ENCODE assay signal across 8 cellular contexts in genomic region chr2:12555012-12555645, GRCh38.
DNase-seq lines count a peak whose midpoint lies in the region; ATAC-seq and TF ChIP-seq lines count a peak whose summit lies in the region.

No MANE protein-coding gene starts in this region.

- H3K4me2 ChIP-seq in hepatocyte, result no peak overlapping the region

- intact Hi-C loops in CD4-positive, alpha-beta T cell (cut with DNase I, micrococcal nuclease), result no loop called here

- peaks cover 3% of the 10 kb centered on the region for H3K9me3 Mint-ChIP-seq in CD4-positive, alpha-beta T cell
- H3K9me3 Mint-ChIP-seq in activated CD4-positive, alpha-beta memory T cell treated with anti-CD3 and anti-CD28 coated beads, Interleukin-2, amount 10 ng/mL, durations not matched to agents 7 days and 5 days, result peaks cover 2% of the 10 kb centered on the region

- peaks cover 58% of the 10 kb centered on the region for H3K4me1 Mint-ChIP-seq in CD4-positive, alpha-beta T cell (ENCODE audit: low read depth)
- H3K4me1 Mint-ChIP-seq in activated CD4-positive, alpha-beta memory T cell treated with anti-CD3 and anti-CD28 coated beads, Interleukin-2, amount 10 ng/mL, durations not matched to agents 7 days and 5 days, result peaks cover 32% of the 10 kb centered on the region

- H3K36me3 Mint-ChIP-seq in CD4-positive, alpha-beta T cell (ENCODE audit: low read depth), result no peaks in the 10 kb centered on the region
- H3K36me3 Mint-ChIP-seq in activated CD4-positive, alpha-beta memory T cell treated with anti-CD3 and anti-CD28 coated beads, Interleukin-2, amount 10 ng/mL, durations not matched to agents 7 days and 5 days (ENCODE audit: low read depth), result no peaks in the 10 kb centered on the region

- peak overlapping the region; percentile 42 for H3K27ac ChIP-seq in CD4-positive, alpha-beta T cell (ENCODE audit: low read depth, low read length)
- H3K27ac ChIP-seq in hepatocyte, result peak overlapping the region; percentile 41
- H3K27ac ChIP-seq in thymus (ENCODE audit: low read depth), result peak overlapping the region; percentile 60

- H2AFZ ChIP-seq in hepatocyte, result no peak overlapping the region

- H3K4me1 ChIP-seq in hepatocyte (ENCODE audit: insufficient read depth) (peaks cover 12% of the 10 kb centered on the region), thymus (ENCODE audit: control insufficient read depth, insufficient read depth, low read length) (no peaks in the 10 kb centered on the region)

- peak in 2 of 10 experiments; percentile 8 to 12 for DNase-seq in CD4-positive, alpha-beta T cell
- peak; percentile 20 for DNase-seq in activated CD4-positive, alpha-beta memory T cell treated with anti-CD3 and anti-CD28 coated beads, Interleukin-2, amount 10 ng/mL, durations not matched to agents 7 days and 5 days
- peak; percentile 16 for DNase-seq in hepatocyte (ENCODE audit: low spot score)
- DNase-seq in NCI-H1092 (lab: John Stamatoyannopoulos, UW), result no peak
- no peak for DNase-seq in NCI-H510A treated with DMSO at 0.1 percent for 48 hours (lab: John Stamatoyannopoulos, UW)

- no peaks in the 10 kb centered on the region for H3K36me3 ChIP-seq in hepatocyte (replicated peaks; ENCODE audit: insufficient read depth, low read depth)
- no peaks in the 10 kb centered on the region for H3K36me3 ChIP-seq in thymus (ENCODE audit: control insufficient read depth, insufficient read depth)

- no peaks in the 10 kb centered on the region for H3K79me2 ChIP-seq in hepatocyte

- H3K4me3 Mint-ChIP-seq in CD4-positive, alpha-beta T cell, result no peak overlapping the region
- H3K4me3 Mint-ChIP-seq in activated CD4-positive, alpha-beta memory T cell treated with anti-CD3 and anti-CD28 coated beads, Interleukin-2, amount 10 ng/mL, durations not matched to agents 7 days and 5 days, result no peak overlapping the region

- H4K20me1 ChIP-seq in hepatocyte (ENCODE audit: insufficient read depth, poor library complexity, severe bottlenecking), result no peaks in the 10 kb centered on the region

- H3K4me3 ChIP-seq in hepatocyte (no peak overlapping the region), thymus (ENCODE audit: low read length) (no peak overlapping the region)

- TF ChIP-seq CTCF in CD4-positive, alpha-beta T cell (IDR thresholded peaks at IDR 0.05), result no peak
- TF ChIP-seq CTCF in hepatocyte (IDR thresholded peaks at IDR 0.05; ENCODE audit: poor library complexity), result no peak

- H3K27me3 Mint-ChIP-seq in CD4-positive, alpha-beta T cell, result no peaks in the 10 kb centered on the region
- no peaks in the 10 kb centered on the region for H3K27me3 Mint-ChIP-seq in activated CD4-positive, alpha-beta memory T cell treated with anti-CD3 and anti-CD28 coated beads, Interleukin-2, amount 10 ng/mL, durations not matched to agents 7 days and 5 days

- CTCF ChIA-PET in CD4-positive, alpha-beta T cell (lab: Charles Lee), result interaction anchor here (1.0 to 1.1 kb wide), 2 partner anchors 9 to 376 kb away, joined by 3 read pairs; no protein-coding TSS in a partner anchor
- CTCF ChIA-PET in activated CD4-positive, alpha-beta memory T cell treated with anti-CD3 and anti-CD28 coated beads, Interleukin-2, amount 10 ng/mL, durations not matched to agents 7 days and 5 days (lab: Charles Lee), result interaction anchor here (1.0 to 1.6 kb wide), 3 partner anchors 53 to 161 kb away, joined by 3 to 7 read pairs (median 4); partner anchors contain the start of gene TRIB2

- no peaks in the 10 kb centered on the region for H3K27me3 ChIP-seq in CD4-positive, alpha-beta T cell (ENCODE audit: control insufficient read depth, insufficient read depth, low read length)
- H3K27me3 ChIP-seq in hepatocyte, result no peaks in the 10 kb centered on the region
- H3K27me3 ChIP-seq in thymus (ENCODE audit: control insufficient read depth, insufficient read depth), result no peaks in the 10 kb centered on the region

- ATAC-seq in CD4-positive, alpha-beta T cell (ENCODE audit: poor library complexity), result peak; percentile 62
- ATAC-seq in HG02884 (IDR thresholded peaks at IDR 0.05; ENCODE audit: unreplicated experiment), result peak; percentile 65
- ATAC-seq in GM21526 (IDR thresholded peaks at IDR 0.05; ENCODE audit: low FRiP score, unreplicated experiment), result no peak

- H3K27ac Mint-ChIP-seq in CD4-positive, alpha-beta T cell, result peak overlapping the region; percentile 78
- peak overlapping the region; percentile 61 for H3K27ac Mint-ChIP-seq in activated CD4-positive, alpha-beta memory T cell treated with anti-CD3 and anti-CD28 coated beads, Interleukin-2, amount 10 ng/mL, durations not matched to agents 7 days and 5 days

- POLR2A ChIA-PET in CD4-positive, alpha-beta T cell (lab: Charles Lee), result interaction anchor here (1.1 to 1.2 kb wide), 2 partner anchors 9 to 12 kb away, joined by 3 read pairs; no protein-coding TSS in a partner anchor
- POLR2A ChIA-PET in activated CD4-positive, alpha-beta memory T cell treated with anti-CD3 and anti-CD28 coated beads, Interleukin-2, amount 10 ng/mL, durations not matched to agents 7 days and 5 days (lab: Charles Lee), result interaction anchor here (0.7 to 2.6 kb wide), 6 partner anchors 52 to 301 kb away, joined by 3 to 8 read pairs (median 6); no protein-coding TSS in a partner anchor

- H3K9me3 ChIP-seq in CD4-positive, alpha-beta T cell (ENCODE audit: control insufficient read depth, low read length), result no peaks in the 10 kb centered on the region
- H3K9me3 ChIP-seq in hepatocyte (ENCODE audit: low read depth), result no peaks in the 10 kb centered on the region
- no peaks in the 10 kb centered on the region for H3K9me3 ChIP-seq in thymus (ENCODE audit: control insufficient read depth)

- no peaks in the 10 kb centered on the region for H3K9me2 ChIP-seq in hepatocyte (replicated peaks; ENCODE audit: insufficient read depth)

- 48% methylated on average over 2 of the region's 2 CpGs for WGBS in hepatocyte (ENCODE audit: low lambda C conversion rate, missing lambda C conversion rate)
- WGBS in thymus, result 75% methylated on average over 2 of the region's 2 CpGs

Comparison
In these comparisons a context has a peak if more than half of its experiments do, and no peak if none do; other contexts are left out.
1. DNase-seq: peak in activated CD4-positive, alpha-beta memory T cell treated with anti-CD3 and anti-CD28 coated beads, Interleukin-2, amount 10 ng/mL, durations not matched to agents 7 days and 5 days (single experiment) and hepatocyte (single experiment); none in NCI-H1092 (single experiment) and NCI-H510A treated with DMSO at 0.1 percent for 48 hours (single experiment).
2. Peak in every context shown above with its lines, with median percentiles within 50 percentile points of each other: H3K27ac ChIP-seq.